ENCODE assay signal across 1 cellular context in genomic region chr5:41510176-41510831, GRCh38.
TF ChIP-seq lines count a peak whose summit lies in the region.

PLCXD3 (minus strand) TSS chr5:41510601; CDS start chr5:41510526, 75 bp downstream.

TF ChIP-seq in WTC11, 78 proteins besides CTCF, POLR2A, EP300 and RAD21 (continued from another document):
- no peak for TF ChIP-seq FOXJ3 (CRISPR knock-in tag; IDR thresholded peaks at IDR 0.05; ENCODE audit: borderline replicate concordance)
